In genomic region chr6:100881707-100882040, GRCh38 we compare ENCODE assay signal across 8 cellular contexts. TPM values are rescaled to one million over a fixed set of nuclear protein-coding genes. Genes with fewer than 3 reads are reported as not detected.
DNase-seq lines count a peak whose midpoint lies in the region; ATAC-seq and TF ChIP-seq lines count a peak whose summit lies in the region.

No MANE protein-coding gene starts in this region.

- POLR2A ChIA-PET in Panc1 (lab: Charles Lee) = no interaction called here

- H3K4me1 Mint-ChIP-seq in CD14-positive monocyte (peaks cover 25% of the 10 kb centered on the region), endothelial cell (ENCODE audit: unreplicated experiment) (peaks cover 23% of the 10 kb centered on the region), nephron progenitor cell (peaks cover 52% of the 10 kb centered on the region)

- TF ChIP-seq CTCF in CD14-positive monocyte (IDR thresholded peaks at IDR 0.05) (no peak), Panc1 (IDR thresholded peaks at IDR 0.05) (no peak), endothelial cell (IDR thresholded peaks at IDR 0.05; ENCODE audit: unreplicated experiment) (no peak), nephron progenitor cell (IDR thresholded peaks at IDR 0.05) (no peak)

- no peaks in the 10 kb centered on the region for H3K9me3 ChIP-seq in Panc1 (ENCODE audit: control insufficient read depth, insufficient read depth, low read depth, low read length)

- no peak for DNase-seq in CD14-positive monocyte (ENCODE audit: low spot score)
- DNase-seq in Panc1 (ENCODE audit: low read depth, low spot score) = peak; percentile 20
- no peak for DNase-seq in endothelial cell (ENCODE audit: low spot score)
- no peak for DNase-seq in nephron progenitor cell
- DNase-seq in NCI-H524 treated with DMSO at 0.1 percent for 48 hours (lab: John Stamatoyannopoulos, UW) = no peak

- H3K27ac ChIP-seq in Panc1 (ENCODE audit: low read length) = peak overlapping the region; percentile 98

- H3K9me3 Mint-ChIP-seq in CD14-positive monocyte = peaks cover 0 to 2% (median 0%) of the 10 kb centered on the region in 7 donors
- no peaks in the 10 kb centered on the region for H3K9me3 Mint-ChIP-seq in endothelial cell (ENCODE audit: unreplicated experiment)
- H3K9me3 Mint-ChIP-seq in nephron progenitor cell = peaks cover 8% of the 10 kb centered on the region

- BruUV-seq in Panc1 (replicated peaks; lab: Mats Ljungman, UMichigan) = no TSS peak

- peak overlapping the region in 5 of 7 donors; percentile 44 to 98 (median 67) for H3K27ac Mint-ChIP-seq in CD14-positive monocyte
- H3K27ac Mint-ChIP-seq in endothelial cell (ENCODE audit: unreplicated experiment) = peak overlapping the region; percentile 34
- H3K27ac Mint-ChIP-seq in nephron progenitor cell = peak overlapping the region; percentile 22

- in situ Hi-C loops in Panc1 (cut with HindIII; ENCODE audit: low pct_unique_long_range_greater_than_20kb, low sequenced_read_pairs) = no loop called here

- CTCF ChIA-PET in Panc1 (lab: Charles Lee) = no interaction called here

- no peaks in the 10 kb centered on the region for H3K27me3 ChIP-seq in Panc1 (ENCODE audit: control insufficient read depth, insufficient read depth, low read length)

- peak overlapping the region; percentile 59 to 80 for H3K4me3 ChIP-seq in Panc1 (ENCODE audit: low read depth in 2 of 2, low read length in 2 of 2)

- no peaks in the 10 kb centered on the region for H3K36me3 Mint-ChIP-seq in CD14-positive monocyte
- no peaks in the 10 kb centered on the region for H3K36me3 Mint-ChIP-seq in endothelial cell (ENCODE audit: low read depth, unreplicated experiment)
- H3K36me3 Mint-ChIP-seq in nephron progenitor cell (ENCODE audit: low read depth) = peaks cover 10% of the 10 kb centered on the region

- H3K4me3 Mint-ChIP-seq in CD14-positive monocyte (peak overlapping the region; percentile 99 to 100), endothelial cell (ENCODE audit: unreplicated experiment) (peak overlapping the region; percentile 99), nephron progenitor cell (peak overlapping the region; percentile 99)

- ATAC-seq in GM21526 (IDR thresholded peaks at IDR 0.05; ENCODE audit: low FRiP score, unreplicated experiment) (peak; percentile 5), Panc1 (no peak), GM21381 (IDR thresholded peaks at IDR 0.05; ENCODE audit: unreplicated experiment) (no peak), HG03135 (IDR thresholded peaks at IDR 0.05; ENCODE audit: unreplicated experiment) (no peak)

- peaks cover 0 to 1% (median 0%) of the 10 kb centered on the region in 3 donors for H3K27me3 Mint-ChIP-seq in CD14-positive monocyte (ENCODE audit: low read depth in 3 of 3)
- no peaks in the 10 kb centered on the region for H3K27me3 Mint-ChIP-seq in endothelial cell (ENCODE audit: unreplicated experiment)
- no peaks in the 10 kb centered on the region for H3K27me3 Mint-ChIP-seq in nephron progenitor cell (ENCODE audit: low read depth, poor library complexity)

- intact Hi-C loops in CD14-positive monocyte (cut with micrococcal nuclease) = no loop called here
- intact Hi-C loops in Panc1 (cut with micrococcal nuclease; ENCODE audit: unreplicated experiment) = no loop called here

- peaks cover 27% of the 10 kb centered on the region for H3K4me1 ChIP-seq in Panc1 (ENCODE audit: control insufficient read depth, insufficient read depth, low read length)

- H3K36me3 ChIP-seq in Panc1 (ENCODE audit: control insufficient read depth, insufficient read depth, low read length) = no peaks in the 10 kb centered on the region

RNA-seq across cellular contexts. Expression of gene ASCC3, which starts 0.5 kb away (rescaled TPM):
- 10 to 100 TPM; 10.6 to 12.9 TPM for polyA plus RNA-seq in CD14-positive monocyte
- 46.9 TPM for total RNA-seq in Panc1 (2021; ENCODE audit: unreplicated experiment)
- polyA plus RNA-seq in Panc1 (2012; ENCODE audit: insufficient read length) = 19.8 TPM
- 57.9 TPM for total RNA-seq in endothelial cell (ENCODE audit: unreplicated experiment)
